ENCODE assay signal across 10 cellular contexts in genomic region chr7:102611926-102612325, GRCh38. TPM values are rescaled to one million over a fixed set of nuclear protein-coding genes. Genes with fewer than 3 reads are reported as not detected.
DNase-seq lines count a peak whose midpoint lies in the region; ATAC-seq and TF ChIP-seq lines count a peak whose summit lies in the region.
"Not testable (repeated sequence)": the region's sequence is repeated elsewhere in the genome, so short reads cannot be mapped to it uniquely, and the experiment has no call there.
"Had no signal": no experiment of that assay in that cellular context is flagged by ENCODE, and none has a peak within 500 bp of the region (broad histone marks: within the 10 kb centered on the region; RNA-seq: fewer than 3 reads in every experiment).

No MANE protein-coding gene starts in this region.

- not testable (repeated sequence) for H3K4me1 ChIP-seq in SJSA1 (replicated peaks); body of pancreas
- peaks cover 3 to 14% (median 5%) of the 10 kb centered on the region in 3 donors for H3K4me1 ChIP-seq in skeletal muscle tissue (ENCODE audit: control insufficient read depth in 3 of 3, insufficient read depth in 3 of 3, low read length in 3 of 3)

- DNase-seq in GM06990 (ENCODE audit: extremely low read depth, insufficient read length), result peak; percentile 15
- peak; percentile 4 to 49 for DNase-seq in SJSA1 (ENCODE audit: low read depth in 1 of 2, low spot score in 2 of 2)
- DNase-seq in body of pancreas, result peak in 3 of 4 donors; percentile 7 to 15 (median 12)
- peak; percentile 12 for DNase-seq in fibroblast of the aortic adventitia (ENCODE audit: low read depth)
- DNase-seq in islet precursor cell, result peak; percentile 69
- DNase-seq in nephron progenitor cell, result peak; percentile 49

- not testable (repeated sequence) for H3K27ac ChIP-seq in SJSA1
- H3K27ac ChIP-seq in body of pancreas (peak overlapping the region in 1 of 4 donors; percentile 45), skeletal muscle tissue (ENCODE audit: low read depth, low read length) (peak overlapping the region; percentile 78)

- not testable (repeated sequence) for H3K9me3 ChIP-seq in SJSA1 (replicated peaks); body of pancreas; skeletal muscle tissue (ENCODE audit: control insufficient read depth in 3 of 3, low read length in 3 of 3)

- H3K4me3 ChIP-seq in GM06990 (replicated peaks; ENCODE audit: low read depth, low read length) (peak overlapping the region; percentile 37), fibroblast of the aortic adventitia (ENCODE audit: low read depth, low read length) (peak overlapping the region; percentile 44), skeletal muscle tissue (ENCODE audit: low read length in 3 of 3) (peak overlapping the region; percentile 41 to 62 (median 56))
- H3K4me3 ChIP-seq in SJSA1, body of pancreas: not testable (repeated sequence)

- H3K4me1 Mint-ChIP-seq in nephron progenitor cell, result not testable (repeated sequence)

- not testable (repeated sequence) for H3K9me3 Mint-ChIP-seq in nephron progenitor cell

- H3K36me3 ChIP-seq in GM06990 (ENCODE audit: control insufficient read depth, insufficient read depth, low read length); SJSA1; body of pancreas (replicated peaks in 1 of 2; ENCODE audit: insufficient read depth in 1 of 2, low read depth in 2 of 2); skeletal muscle tissue (ENCODE audit: control insufficient read depth in 3 of 3, insufficient read depth in 3 of 3, low read length in 3 of 3): not testable (repeated sequence)

- H3K9ac ChIP-seq in skeletal muscle tissue (ENCODE audit: low read depth in 1 of 3, low read length in 3 of 3), result peak overlapping the region; percentile 33 to 74 (median 65)

- H3K36me3 Mint-ChIP-seq in nephron progenitor cell (ENCODE audit: low read depth), result not testable (repeated sequence)

- not testable (repeated sequence) for H3K27me3 ChIP-seq in GM06990 (replicated peaks; ENCODE audit: control insufficient read depth, insufficient read depth, low read length); SJSA1 (replicated peaks); body of pancreas; skeletal muscle tissue (ENCODE audit: control insufficient read depth in 3 of 3, insufficient read depth in 3 of 3, low read length in 3 of 3)

- TF ChIP-seq CTCF in GM06990 (IDR thresholded peaks at IDR 0.05; ENCODE audit: insufficient read depth, low read length, poor library complexity, severe bottlenecking); body of pancreas (IDR thresholded peaks at IDR 0.05); fibroblast of the aortic adventitia (IDR thresholded peaks at IDR 0.05; ENCODE audit: insufficient read depth, low read length); nephron progenitor cell (IDR thresholded peaks at IDR 0.05): not testable (repeated sequence)

- H3K27ac Mint-ChIP-seq in nephron progenitor cell, result not testable (repeated sequence)

- 14 to 32% methylated on average over 6 to 7 of the region's 10 CpGs for WGBS in body of pancreas, 2 donors

- intact Hi-C loops in body of pancreas (cut with DNase I), result not testable (repeated sequence)

- not testable (repeated sequence) for H3K27me3 Mint-ChIP-seq in nephron progenitor cell (ENCODE audit: low read depth, poor library complexity)

- H3K4me3 Mint-ChIP-seq in nephron progenitor cell, result not testable (repeated sequence)

- ATAC-seq in body of pancreas, result not testable (repeated sequence)

- not testable (repeated sequence) for TF ChIP-seq POLR2A in body of pancreas (IDR thresholded peaks at IDR 0.05)

RNA-seq across cellular contexts. Expression of gene RASA4, which starts 4.6 kb away (rescaled TPM):
- total RNA-seq in SJSA1 (2014; rRNA removed; shearing (Covaris generic)), result 15.4 and 19.4 TPM in 2 replicates
- 10 to 100 TPM; 16.8 to 34.2 TPM for total RNA-seq in body of pancreas
- 11.1 and 15.1 TPM in 2 replicates for total RNA-seq in fibroblast of the aortic adventitia (ENCODE audit: low replicate concordance)
- 17.2 TPM for total RNA-seq in skeletal muscle tissue

RNA-seq across cellular contexts. Expression of gene UPK3BL1, which starts 30.7 kb away (rescaled TPM):
- total RNA-seq in SJSA1 (2014; rRNA removed; shearing (Covaris generic)), result 20.9 and 21.2 TPM in 2 replicates
- total RNA-seq in body of pancreas (10 to 100 TPM; 11.7 to 36.6 TPM), fibroblast of the aortic adventitia (ENCODE audit: low replicate concordance) (1.5 and 3.2 TPM in 2 replicates), skeletal muscle tissue (7.3 TPM)

RNA-seq across cellular contexts. Expression of gene SPDYE2B, which starts 38.2 kb away (rescaled TPM):
- not detected in 2 replicates for total RNA-seq in SJSA1 (2014; rRNA removed; shearing (Covaris generic))
- total RNA-seq in body of pancreas, result not detected
- total RNA-seq in fibroblast of the aortic adventitia (ENCODE audit: low replicate concordance), result 0.16 TPM in 1 of 2 replicates, not detected in the other
- not detected for total RNA-seq in skeletal muscle tissue
- total RNA-seq: naive thymus-derived CD8-positive, alpha-beta T cell; RPMI7951; subcutaneous adipose tissue had no signal

RNA-seq across cellular contexts. Expression of gene POLR2J3, which starts 39.5 kb away (rescaled TPM):
- total RNA-seq in SJSA1 (2014; rRNA removed; shearing (Covaris generic)), result 15.7 and 21.3 TPM in 2 replicates
- total RNA-seq in body of pancreas (10 to 100 TPM; 25.1 to 26.7 TPM), fibroblast of the aortic adventitia (ENCODE audit: low replicate concordance) (12.5 and 28.3 TPM in 2 replicates), skeletal muscle tissue (20.4 TPM)

RNA-seq across cellular contexts. Expression of gene POLR2J2, which starts 59.5 kb away (rescaled TPM):
- 1.3 and 1.4 TPM in 2 replicates for total RNA-seq in SJSA1 (2014; rRNA removed; shearing (Covaris generic))
- total RNA-seq in body of pancreas, result 10 to 100 TPM in 1 of 2 donors, 1 to 10 TPM in 1; 4.2 to 12.5 TPM
- 3.3 and 11.4 TPM in 2 replicates for total RNA-seq in fibroblast of the aortic adventitia (ENCODE audit: low replicate concordance)
- total RNA-seq in skeletal muscle tissue, result 2.1 TPM

Comparison
In these comparisons a context has a peak if more than half of its experiments do, and no peak if none do; other contexts are left out.
1. DNase-seq: peak in every context shown above with its lines; median percentile 69 in islet precursor cell; 49 in nephron progenitor cell; 26 in SJSA1; 15 in GM06990; 12 in body of pancreas; 12 in fibroblast of the aortic adventitia.